ENCODE assay signal across 1 cellular context in the genomic region with DNA sequence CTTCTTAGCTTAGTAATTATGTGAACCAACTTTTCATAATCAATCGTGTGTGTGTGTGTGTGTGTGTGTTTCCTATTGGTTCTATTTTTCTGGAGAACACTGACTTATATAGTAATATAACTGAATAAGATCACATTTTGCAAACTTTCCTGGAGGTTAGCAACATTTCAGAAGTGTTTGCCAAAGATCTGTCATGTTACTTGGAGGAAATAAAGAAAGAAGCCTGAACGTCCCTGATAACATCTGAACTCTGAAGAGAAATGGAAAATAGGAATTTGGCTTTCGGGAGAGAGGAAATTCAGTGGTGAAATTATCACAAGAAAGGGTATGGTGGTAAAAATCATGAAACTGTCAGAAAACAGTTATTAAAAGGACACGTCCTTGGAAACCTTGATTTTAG.
TF ChIP-seq lines count a peak whose summit lies in the region.

No MANE protein-coding gene starts in this region.

TF ChIP-seq in SK-N-SH, 30 proteins besides CTCF, POLR2A, EP300 and RAD21 (continued from another document):
- TF ChIP-seq, protein P1, sequence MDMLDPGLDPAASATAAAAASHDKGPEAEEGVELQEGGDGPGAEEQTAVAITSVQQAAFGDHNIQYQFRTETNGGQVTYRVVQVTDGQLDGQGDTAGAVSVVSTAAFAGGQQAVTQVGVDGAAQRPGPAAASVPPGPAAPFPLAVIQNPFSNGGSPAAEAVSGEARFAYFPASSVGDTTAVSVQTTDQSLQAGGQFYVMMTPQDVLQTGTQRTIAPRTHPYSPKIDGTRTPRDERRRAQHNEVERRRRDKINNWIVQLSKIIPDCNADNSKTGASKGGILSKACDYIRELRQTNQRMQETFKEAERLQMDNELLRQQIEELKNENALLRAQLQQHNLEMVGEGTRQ (IDR thresholded peaks at IDR 0.05; ENCODE audit: borderline replicate concordance, low read depth, low read length): no peak
- TF ChIP-seq, protein P2, sequence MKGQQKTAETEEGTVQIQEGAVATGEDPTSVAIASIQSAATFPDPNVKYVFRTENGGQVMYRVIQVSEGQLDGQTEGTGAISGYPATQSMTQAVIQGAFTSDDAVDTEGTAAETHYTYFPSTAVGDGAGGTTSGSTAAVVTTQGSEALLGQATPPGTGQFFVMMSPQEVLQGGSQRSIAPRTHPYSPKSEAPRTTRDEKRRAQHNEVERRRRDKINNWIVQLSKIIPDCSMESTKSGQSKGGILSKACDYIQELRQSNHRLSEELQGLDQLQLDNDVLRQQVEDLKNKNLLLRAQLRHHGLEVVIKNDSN (IDR thresholded peaks at IDR 0.05; ENCODE audit: borderline replicate concordance, low read depth): no peak
